In the genomic region with DNA sequence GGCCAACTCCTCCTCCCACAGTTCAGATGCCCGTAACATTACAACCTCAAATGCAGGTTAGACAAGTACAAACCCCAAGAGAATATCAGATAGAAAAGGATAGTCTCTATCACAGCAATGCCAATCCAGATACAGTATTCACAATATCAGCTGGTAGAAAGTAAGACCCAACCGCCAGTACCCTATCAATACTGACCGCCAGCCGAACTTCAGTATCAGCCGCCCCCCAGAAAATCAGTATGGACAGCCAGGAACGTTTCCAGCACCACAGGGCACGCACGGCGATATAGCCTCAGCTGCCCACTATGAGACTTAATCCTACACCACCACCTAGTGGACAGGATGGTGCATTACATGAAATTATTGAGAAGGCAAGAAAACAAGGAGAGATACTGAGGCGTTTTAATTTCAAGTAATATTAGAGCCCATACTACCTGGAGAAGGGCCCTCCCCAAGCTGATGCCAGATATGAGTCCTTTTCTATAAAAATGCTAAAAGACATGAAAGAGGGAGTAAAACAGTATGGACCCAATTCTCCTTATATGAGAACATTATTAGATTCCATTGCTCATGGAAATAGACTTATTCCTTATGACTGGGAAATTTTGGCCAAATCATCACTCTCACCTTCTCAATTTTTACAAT, we compare ENCODE assay signal across 1 cellular context.
A peak's percentile ranks its signal among the peaks of the same experiment; 100 is the strongest.
TF ChIP-seq lines count a peak whose summit lies in the region.

No MANE protein-coding gene starts in this region.

TF ChIP-seq in K562, 482 proteins besides CTCF, POLR2A, EP300 and RAD21 (continued from another document):
- no peak for TF ChIP-seq UBTF (IDR thresholded peaks at IDR 0.05; ENCODE audit: borderline replicate concordance in 1 of 2, low read depth in 2 of 2, low read length in 2 of 2)
- TF ChIP-seq, protein P1, sequence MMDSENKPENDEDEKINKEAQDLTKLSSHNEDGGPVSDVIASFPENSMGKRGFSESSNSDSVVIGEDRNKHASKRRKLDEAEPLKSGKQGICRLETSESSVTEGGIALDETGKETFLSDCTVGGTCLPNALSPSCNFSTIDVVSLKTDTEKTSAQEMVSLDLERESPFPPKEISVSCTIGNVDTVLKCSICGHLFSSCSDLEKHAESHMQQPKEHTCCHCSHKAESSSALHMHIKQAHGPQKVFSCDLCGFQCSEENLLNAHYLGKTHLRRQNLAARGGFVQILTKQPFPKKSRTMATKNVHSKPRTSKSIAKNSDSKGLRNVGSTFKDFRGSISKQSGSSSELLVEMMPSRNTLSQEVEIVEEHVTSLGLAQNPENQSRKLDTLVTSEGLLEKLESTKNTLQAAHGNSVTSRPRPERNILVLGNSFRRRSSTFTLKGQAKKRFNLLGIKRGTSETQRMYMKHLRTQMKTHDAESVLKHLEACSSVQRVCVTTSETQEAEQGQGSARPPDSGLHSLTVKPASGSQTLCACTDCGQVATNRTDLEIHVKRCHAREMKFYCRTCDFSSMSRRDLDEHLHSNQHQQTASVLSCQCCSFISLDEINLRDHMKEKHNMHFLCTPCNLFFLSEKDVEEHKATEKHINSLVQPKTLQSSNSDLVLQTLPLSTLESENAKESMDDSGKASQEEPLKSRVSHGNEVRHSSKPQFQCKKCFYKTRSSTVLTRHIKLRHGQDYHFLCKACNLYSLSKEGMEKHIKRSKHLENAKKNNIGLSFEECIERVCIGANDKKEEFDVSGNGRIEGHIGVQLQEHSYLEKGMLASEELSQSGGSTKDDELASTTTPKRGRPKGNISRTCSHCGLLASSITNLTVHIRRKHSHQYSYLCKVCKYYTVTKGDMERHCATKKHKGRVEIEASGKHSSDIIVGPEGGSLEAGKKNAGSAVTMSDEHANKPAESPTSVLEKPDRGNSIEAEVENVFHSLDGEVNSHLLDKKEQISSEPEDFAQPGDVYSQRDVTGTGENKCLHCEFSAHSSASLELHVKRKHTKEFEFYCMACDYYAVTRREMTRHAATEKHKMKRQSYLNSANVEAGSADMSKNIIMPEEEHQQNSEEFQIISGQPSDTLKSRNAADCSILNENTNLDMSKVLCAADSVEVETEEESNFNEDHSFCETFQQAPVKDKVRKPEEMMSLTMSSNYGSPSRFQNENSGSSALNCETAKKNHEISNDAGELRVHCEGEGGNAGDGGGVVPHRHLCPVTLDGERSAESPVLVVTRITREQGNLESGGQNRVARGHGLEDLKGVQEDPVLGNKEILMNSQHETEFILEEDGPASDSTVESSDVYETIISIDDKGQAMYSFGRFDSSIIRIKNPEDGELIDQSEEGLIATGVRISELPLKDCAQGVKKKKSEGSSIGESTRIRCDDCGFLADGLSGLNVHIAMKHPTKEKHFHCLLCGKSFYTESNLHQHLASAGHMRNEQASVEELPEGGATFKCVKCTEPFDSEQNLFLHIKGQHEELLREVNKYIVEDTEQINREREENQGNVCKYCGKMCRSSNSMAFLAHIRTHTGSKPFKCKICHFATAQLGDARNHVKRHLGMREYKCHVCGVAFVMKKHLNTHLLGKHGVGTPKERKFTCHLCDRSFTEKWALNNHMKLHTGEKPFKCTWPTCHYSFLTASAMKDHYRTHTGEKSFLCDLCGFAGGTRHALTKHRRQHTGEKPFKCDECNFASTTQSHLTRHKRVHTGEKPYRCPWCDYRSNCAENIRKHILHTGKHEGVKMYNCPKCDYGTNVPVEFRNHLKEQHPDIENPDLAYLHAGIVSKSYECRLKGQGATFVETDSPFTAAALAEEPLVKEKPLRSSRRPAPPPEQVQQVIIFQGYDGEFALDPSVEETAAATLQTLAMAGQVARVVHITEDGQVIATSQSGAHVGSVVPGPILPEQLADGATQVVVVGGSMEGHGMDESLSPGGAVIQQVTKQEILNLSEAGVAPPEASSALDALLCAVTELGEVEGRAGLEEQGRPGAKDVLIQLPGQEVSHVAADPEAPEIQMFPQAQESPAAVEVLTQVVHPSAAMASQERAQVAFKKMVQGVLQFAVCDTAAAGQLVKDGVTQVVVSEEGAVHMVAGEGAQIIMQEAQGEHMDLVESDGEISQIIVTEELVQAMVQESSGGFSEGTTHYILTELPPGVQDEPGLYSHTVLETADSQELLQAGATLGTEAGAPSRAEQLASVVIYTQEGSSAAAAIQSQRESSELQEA (IDR thresholded peaks at IDR 0.05; ENCODE audit: low read depth) = no peak
- TF ChIP-seq NFE2L1 (tag; IDR thresholded peaks at IDR 0.05; ENCODE audit: borderline replicate concordance, low read depth) = no peak
- no peak for TF ChIP-seq ETV6 (IDR thresholded peaks at IDR 0.05; ENCODE audit: borderline replicate concordance in 1 of 2, low read depth in 2 of 2, low read length in 1 of 2)
- TF ChIP-seq ETV6 (CRISPR knock-in tag; IDR thresholded peaks at IDR 0.05; ENCODE audit: borderline replicate concordance) = no peak
- no peak for TF ChIP-seq ADNP (tag; IDR thresholded peaks at IDR 0.05)
- TF ChIP-seq PYGO2 (tag; IDR thresholded peaks at IDR 0.05) = no peak
- no peak for TF ChIP-seq ZNF282 (CRISPR knock-in tag; IDR thresholded peaks at IDR 0.05)
- no peak for TF ChIP-seq ZNF699 (CRISPR knock-in tag; IDR thresholded peaks at IDR 0.05; ENCODE audit: insufficient replicate concordance)
- TF ChIP-seq PBX2 (CRISPR knock-in tag; IDR thresholded peaks at IDR 0.05; ENCODE audit: low read depth) = no peak
- no peak for TF ChIP-seq PBX2 (tag; conservative IDR thresholded peaks at IDR 0.05; ENCODE audit: low read depth)
- TF ChIP-seq ARID4B (CRISPR knock-in tag; IDR thresholded peaks at IDR 0.05) = no peak
- no peak for TF ChIP-seq SIN3B (IDR thresholded peaks at IDR 0.05; ENCODE audit: low read depth)
- 0 out of 2 replicates have a peak, but pooled peaks have one; percentile 14 for TF ChIP-seq RB1 (IDR thresholded peaks at IDR 0.05; ENCODE audit: low read depth)
- TF ChIP-seq CREM (IDR thresholded peaks at IDR 0.05; ENCODE audit: low read depth) = 0 out of 2 replicates have a peak, but pooled peaks have one; percentile 18
